Comparison of ENCODE assay signal across 24 cellular contexts in genomic region chr19:5893296-5893903, GRCh38. TPM values are rescaled to one million over a fixed set of nuclear protein-coding genes. Genes with fewer than 3 reads are reported as not detected.
"Had no signal": no experiment of that assay in that cellular context is flagged by ENCODE, and none has a peak within 500 bp of the region (broad histone marks: within the 10 kb centered on the region; RNA-seq: fewer than 3 reads in every experiment).

No MANE protein-coding gene starts in this region.

- H3K4me1 ChIP-seq: pancreas had no signal

- FAIRE-seq: astrocyte, bronchial epithelial cell, pancreas had no signal

- H3K4me3 ChIP-seq: gastroesophageal sphincter, pancreas, sigmoid colon, testis had no signal

- DNase-seq: activated CD4-positive, alpha-beta T cell treated with anti-CD3 and anti-CD28 coated beads, Interleukin-2, amount 10 ng/mL, durations not matched to agents 7 days and 5 days; activated CD8-positive, alpha-beta T cell treated with anti-CD3 and anti-CD28 coated beads, Interleukin-2, amount 10 ng/mL, durations not matched to agents 7 days and 5 days; activated effector memory CD4-positive, alpha-beta T cell treated with Interleukin-2 at 50 U/mL for 16 hours; activated naive CD4-positive, alpha-beta T cell treated with anti-CD3 and anti-CD28 coated beads, Interleukin-2, amount 50 U/mL, for 16 hours; activated T-cell treated with anti-CD3 and anti-CD28 coated beads, Interleukin-2, amount 50 U/mL, for 24 hours; effector CD8-positive, alpha-beta T cell; immature natural killer cell; mesendoderm; sigmoid colon; stimulated activated CD4-positive, alpha-beta T cell treated with anti-CD3 and anti-CD28 coated beads, Interleukin-4, amount 100 ng/mL, for 24 hours; testis had no signal

- H3K27me3 ChIP-seq: pancreas, sigmoid colon, testis had no signal

- H3K9me3 ChIP-seq: gastroesophageal sphincter, pancreas, sigmoid colon, testis had no signal

- ATAC-seq: activated CD4-positive, CD25-positive, alpha-beta regulatory T cell treated with anti-CD3 and anti-CD28 coated beads, Interleukin-2, amount 50 U/mL, for 24 hours had no signal

- H3K27ac ChIP-seq: pancreas, testis had no signal

RNA-seq across cellular contexts. Expression of gene FUT5, which starts 23.1 kb away (rescaled TPM):
- total RNA-seq: activated CD4-positive, alpha-beta T cell treated with anti-CD3 and anti-CD28 coated beads, Interleukin-2, amount 10 ng/mL, durations not matched to agents 7 days and 5 days; activated CD8-positive, alpha-beta T cell treated with anti-CD3 and anti-CD28 coated beads, Interleukin-2, amount 10 ng/mL, durations not matched to agents 7 days and 5 days; chondrocyte; esophagus mucosa; gastroesophageal sphincter; lower leg skin; mucosa of gallbladder; pancreas; pulmonary artery endothelial cell; sigmoid colon; ureter had no signal
- polyA plus RNA-seq: adipose tissue; immature natural killer cell; naive thymus-derived CD4-positive, alpha-beta T cell; pancreas; sigmoid colon had no signal

RNA-seq across cellular contexts. Expression of gene FUT3, which starts 42.2 kb away (rescaled TPM):
- total RNA-seq: activated CD4-positive, alpha-beta T cell treated with anti-CD3 and anti-CD28 coated beads, Interleukin-2, amount 10 ng/mL, durations not matched to agents 7 days and 5 days; activated CD8-positive, alpha-beta T cell treated with anti-CD3 and anti-CD28 coated beads, Interleukin-2, amount 10 ng/mL, durations not matched to agents 7 days and 5 days; chondrocyte; pulmonary artery endothelial cell had no signal
- polyA plus RNA-seq: immature natural killer cell; naive thymus-derived CD4-positive, alpha-beta T cell had no signal
